Comparison of ENCODE assay signal across 9 cellular contexts in genomic region chr13:35927554-35927953, GRCh38.
DNase-seq lines count a peak whose midpoint lies in the region; ATAC-seq, FAIRE-seq and TF ChIP-seq lines count a peak whose summit lies in the region.
"Had no signal": no experiment of that assay in that cellular context is flagged by ENCODE, and none has a peak within 500 bp of the region (broad histone marks: within the 10 kb centered on the region; RNA-seq: fewer than 3 reads in every experiment).

No MANE protein-coding gene starts in this region.

- ATAC-seq in heart right ventricle = peak; percentile 31 to 84 (median 66)

- CTCF ChIA-PET in Calu3 (lab: Charles Lee) = no interaction called here

- H3K27ac ChIP-seq in adrenal gland (peak overlapping the region in 2 of 5 donors; percentile 70 to 74), heart right ventricle (peak overlapping the region in 7 of 10 donors; percentile 17 to 67 (median 29)), spleen (peak overlapping the region in 5 of 8 donors; percentile 21 to 41 (median 29)), WERI-Rb-1 (no peak overlapping the region)

- FAIRE-seq in H54 (lab: Jason Lieb, UNC) = peak; percentile 65

- H3K9me3 ChIP-seq in adrenal gland (replicated peaks in 1 of 3) (no peaks in the 10 kb centered on the region), heart right ventricle (peaks cover 0 to 10% (median 0%) of the 10 kb centered on the region in 11 donors), spleen (peaks cover 0 to 12% (median 0%) of the 10 kb centered on the region in 8 donors), WERI-Rb-1 (ENCODE audit: severe bottlenecking) (no peaks in the 10 kb centered on the region)
- H3K9me3 ChIP-seq: upper lobe of left lung had no signal

- TF ChIP-seq CTCF in adrenal gland (IDR thresholded peaks at IDR 0.05) (no peak), heart right ventricle (IDR thresholded peaks at IDR 0.05) (no peak), spleen (IDR thresholded peaks at IDR 0.05 in 8 of 11, conservative IDR thresholded peaks at IDR 0.05 in 3 of 11) (no peak), Calu3 (IDR thresholded peaks at IDR 0.05; ENCODE audit: unreplicated experiment) (no peak), WERI-Rb-1 (IDR thresholded peaks at IDR 0.05; ENCODE audit: low read depth, low read length) (no peak)

- BruUV-seq in Calu3 (replicated peaks; lab: Mats Ljungman, UMichigan) = no TSS peak

- no peak overlapping the region for H3K27ac Mint-ChIP-seq in Calu3 (ENCODE audit: unreplicated experiment)

- no peak overlapping the region for H3K4me3 ChIP-seq in adrenal gland
- H3K4me3 ChIP-seq in heart right ventricle = no peak overlapping the region
- no peak overlapping the region for H3K4me3 ChIP-seq in spleen
- no peak overlapping the region for H3K4me3 ChIP-seq in WERI-Rb-1 (ENCODE audit: low read depth, low read length)
- H3K4me3 ChIP-seq: upper lobe of left lung had no signal

- no peaks in the 10 kb centered on the region for H3K27me3 Mint-ChIP-seq in Calu3 (ENCODE audit: unreplicated experiment)

- no peak overlapping the region for H3K4me3 Mint-ChIP-seq in Calu3 (ENCODE audit: low read depth, unreplicated experiment)

- intact Hi-C loops in adrenal gland (cut with DNase I) (no loop called here), heart right ventricle (cut with DNase I) (no loop called here), spleen (cut with DNase I; ENCODE audit: low total_unique reads) (no loop called here), Calu3 (cut with micrococcal nuclease; ENCODE audit: unreplicated experiment) (no loop called here)

- peaks cover 11% of the 10 kb centered on the region for H3K4me1 Mint-ChIP-seq in Calu3 (ENCODE audit: low read depth, unreplicated experiment)

- peak; percentile 28 for DNase-seq in H54 (ENCODE audit: insufficient read length, low spot score)
- DNase-seq in adrenal gland = peak; percentile 18 to 69 (median 43)
- DNase-seq in heart right ventricle = peak in 1 of 2 donors; percentile 25
- DNase-seq in spleen = no peak
- no peak for DNase-seq in Calu3
- DNase-seq in COLO668 (lab: John Stamatoyannopoulos, UW; ENCODE audit: unreplicated experiment) = no peak
- no peak for DNase-seq in WERI-Rb-1
- DNase-seq in mesenteric fat pad (ENCODE audit: low spot score) = no peak
- DNase-seq: upper lobe of left lung had no signal

- 60 to 70% (median 63%) methylated on average over 2 to 3 of the region's 3 CpGs for WGBS in adrenal gland, 4 donors
- 51 to 52% methylated on average over 3 of the region's 3 CpGs for WGBS in heart right ventricle, 2 donors
- 61 to 70% (median 64%) methylated on average over 3 of the region's 3 CpGs; no CpG with 5 or more reads in 1 of the 5 donors for WGBS in spleen, 5 donors

- H3K36me3 Mint-ChIP-seq in Calu3 (ENCODE audit: insufficient read depth, unreplicated experiment) = no peaks in the 10 kb centered on the region

- H3K9me3 Mint-ChIP-seq in Calu3 (ENCODE audit: low read depth, unreplicated experiment) = peaks cover 5% of the 10 kb centered on the region

- TF ChIP-seq POLR2A in H54 (IDR thresholded peaks at IDR 0.05; ENCODE audit: low read depth, low read length) (no peak), adrenal gland (IDR thresholded peaks at IDR 0.05) (no peak), spleen (IDR thresholded peaks at IDR 0.05) (no peak)

- H3K36me3 ChIP-seq in adrenal gland (replicated peaks in 1 of 2) (no peaks in the 10 kb centered on the region), heart right ventricle (no peaks in the 10 kb centered on the region), spleen (no peaks in the 10 kb centered on the region), WERI-Rb-1 (no peaks in the 10 kb centered on the region)
- H3K36me3 ChIP-seq: upper lobe of left lung had no signal

- H3K4me1 ChIP-seq in adrenal gland (replicated peaks in 1 of 2) = peaks cover 0 to 9% of the 10 kb centered on the region in 2 donors
- H3K4me1 ChIP-seq in heart right ventricle = peaks cover 0 to 29% (median 9%) of the 10 kb centered on the region in 9 donors
- H3K4me1 ChIP-seq in spleen = no peaks in the 10 kb centered on the region
- H3K4me1 ChIP-seq: upper lobe of left lung had no signal

- no peaks in the 10 kb centered on the region for H3K27me3 ChIP-seq in adrenal gland
- no peaks in the 10 kb centered on the region for H3K27me3 ChIP-seq in heart right ventricle
- H3K27me3 ChIP-seq in spleen (replicated peaks in 1 of 7) = no peaks in the 10 kb centered on the region
- H3K27me3 ChIP-seq in WERI-Rb-1 (ENCODE audit: insufficient read depth, low read depth, severe bottlenecking) = no peaks in the 10 kb centered on the region
- H3K27me3 ChIP-seq: upper lobe of left lung had no signal

Comparison
In these comparisons a context has a peak if more than half of its experiments do, and no peak if none do; other contexts are left out.
1. DNase-seq: peak in H54 (single experiment) and adrenal gland (7 of 7); none in spleen (single experiment), Calu3 (single experiment), COLO668 (single experiment), WERI-Rb-1 (single experiment) and mesenteric fat pad (single experiment).